24 cellular contexts compared by ENCODE assay signal in genomic region chr13:20870829-20871228, GRCh38.
"Had no signal": no experiment of that assay in that cellular context is flagged by ENCODE, and none has a peak within 500 bp of the region (broad histone marks: within the 10 kb centered on the region; RNA-seq: fewer than 3 reads in every experiment).

No MANE protein-coding gene starts in this region.

- H3K36me3 ChIP-seq: brain microvascular endothelial cell, gastroesophageal sphincter had no signal

- H3K27me3 Mint-ChIP-seq: activated CD8-positive, alpha-beta T cell treated with anti-CD3 and anti-CD28 coated beads for 36 hours; activated naive CD8-positive, alpha-beta T cell; activated T-helper 17 cell treated with anti-CD3 and anti-CD28 coated beads, Interleukin-2, amount 50 U/mL, for 72 hours; effector memory CD8-positive, alpha-beta T cell had no signal

- H3K9me3 Mint-ChIP-seq: activated CD8-positive, alpha-beta T cell treated with anti-CD3 and anti-CD28 coated beads for 36 hours; activated T-cell treated with anti-CD3 and anti-CD28 coated beads, Interleukin-2, amount 50 U/mL, for 4 hours; activated T-helper 17 cell treated with anti-CD3 and anti-CD28 coated beads, Interleukin-2, amount 50 U/mL, for 72 hours; effector memory CD8-positive, alpha-beta T cell had no signal

- H3K27ac Mint-ChIP-seq: activated CD8-positive, alpha-beta T cell treated with anti-CD3 and anti-CD28 coated beads for 36 hours; activated naive CD8-positive, alpha-beta T cell; activated T-helper 17 cell treated with anti-CD3 and anti-CD28 coated beads, Interleukin-2, amount 50 U/mL, for 72 hours; effector memory CD8-positive, alpha-beta T cell had no signal

- H3K27me3 ChIP-seq: brain microvascular endothelial cell, esophagus squamous epithelium, gastroesophageal sphincter had no signal

- ATAC-seq: activated CD8-positive, alpha-beta T cell treated with anti-CD3 and anti-CD28 coated beads for 36 hours; activated T-cell treated with anti-CD3 and anti-CD28 coated beads, Interleukin-2, amount 50 U/mL, for 4 hours; activated T-helper 17 cell treated with anti-CD3 and anti-CD28 coated beads, Interleukin-2, amount 50 U/mL, for 72 hours; effector memory CD8-positive, alpha-beta T cell; gastroesophageal sphincter had no signal

- H3K36me3 Mint-ChIP-seq: activated naive CD8-positive, alpha-beta T cell had no signal

- H3K27ac ChIP-seq: brain microvascular endothelial cell, epithelial cell of prostate, esophagus squamous epithelium, gastroesophageal sphincter had no signal

- DNase-seq: activated CD4-positive, alpha-beta T cell treated with anti-CD3 and anti-CD28 coated beads for 48 hours; activated CD4-positive, alpha-beta T cell treated with anti-CD3 and anti-CD28 coated beads, Interleukin-2, amount 50 U/mL, for 1 hour; activated CD4-positive, alpha-beta T cell treated with anti-CD3 and anti-CD28 coated beads, Interleukin-2, amount 50 U/mL, for 48 hours; activated CD8-positive, alpha-beta memory T cell treated with anti-CD3 and anti-CD28 coated beads for 24 hours; activated CD8-positive, alpha-beta T cell treated with anti-CD3 and anti-CD28 coated beads for 36 hours; activated effector memory CD4-positive, alpha-beta T cell treated with Interleukin-2 at 50 U/mL for 16 hours; activated gamma-delta T cell treated with Interleukin-2 at 50 U/mL for 16 hours; activated naive CD4-positive, alpha-beta T cell treated with anti-CD3 and anti-CD28 coated beads, Interleukin-2, amount 50 U/mL, for 16 hours; activated naive CD4-positive, alpha-beta T cell treated with Interleukin-2 at 50 U/mL for 16 hours; activated T-cell treated with anti-CD3 and anti-CD28 coated beads, Interleukin-2, amount 50 U/mL, for 4 hours; amniotic stem cell; anterior cingulate cortex; brain microvascular endothelial cell; cortex of kidney; dermis blood vessel endothelial cell; effector CD4-positive, alpha-beta T cell; effector memory CD8-positive, alpha-beta T cell; esophagus squamous epithelium; foreskin melanocyte; T-helper 2 cell had no signal

- H3K4me3 Mint-ChIP-seq: activated CD8-positive, alpha-beta T cell treated with anti-CD3 and anti-CD28 coated beads for 36 hours; activated naive CD8-positive, alpha-beta T cell; activated T-cell treated with anti-CD3 and anti-CD28 coated beads, Interleukin-2, amount 50 U/mL, for 4 hours; activated T-helper 17 cell treated with anti-CD3 and anti-CD28 coated beads, Interleukin-2, amount 50 U/mL, for 72 hours; effector memory CD8-positive, alpha-beta T cell had no signal

- H3K4me3 ChIP-seq: esophagus squamous epithelium, gastroesophageal sphincter had no signal

- H3K9me3 ChIP-seq: esophagus squamous epithelium, gastroesophageal sphincter had no signal
